Comparison of ENCODE assay signal across 25 cellular contexts in genomic region chr5:51404256-51404655, GRCh38. TPM values are rescaled to one million over a fixed set of nuclear protein-coding genes. Genes with fewer than 3 reads are reported as not detected.
"Had no signal": no experiment of that assay in that cellular context is flagged by ENCODE, and none has a peak within 500 bp of the region (broad histone marks: within the 10 kb centered on the region; RNA-seq: fewer than 3 reads in every experiment).

No MANE protein-coding gene starts in this region.

- H3K4me3 ChIP-seq: coronary artery, heart left ventricle, prostate gland, right lobe of liver, stomach, thoracic aorta, upper lobe of right lung had no signal

- H3K27ac Mint-ChIP-seq: nephron progenitor cell; stimulated activated naive B cell treated with anti-CD40 and anti-IgM and Interleukin-4, amounts not matched to agents 10 μg/mL and 1 μg/mL and 100 μg/mL, for 72 hours had no signal

- H3K36me3 Mint-ChIP-seq: stimulated activated naive B cell treated with anti-CD40 and anti-IgM and Interleukin-4, amounts not matched to agents 10 μg/mL and 1 μg/mL and 100 μg/mL, for 72 hours had no signal

- H3K27ac ChIP-seq: coronary artery, heart left ventricle, parathyroid adenoma, prostate gland, right lobe of liver, stomach, thoracic aorta, upper lobe of right lung had no signal

- H3K4me1 ChIP-seq: heart left ventricle, parathyroid adenoma, prostate gland, right lobe of liver, upper lobe of right lung had no signal

- H2AFZ ChIP-seq: parathyroid adenoma had no signal

- H3K36me3 ChIP-seq: heart left ventricle, prostate gland, right lobe of liver, stomach, thoracic aorta, upper lobe of right lung had no signal

- FAIRE-seq: frontal cortex had no signal

- H3K79me2 ChIP-seq: parathyroid adenoma had no signal

- H3K4me3 Mint-ChIP-seq: nephron progenitor cell; stimulated activated naive B cell treated with anti-CD40 and anti-IgM and Interleukin-4, amounts not matched to agents 10 μg/mL and 1 μg/mL and 100 μg/mL, for 72 hours had no signal

- H3K9me3 Mint-ChIP-seq: nephron progenitor cell had no signal

- H3K9ac ChIP-seq: parathyroid adenoma had no signal

- DNase-seq: central memory CD4-positive, alpha-beta T cell; effector CD4-positive, alpha-beta T cell; heart left ventricle; hippocampal formation; kidney glomerular epithelial cell; mammary epithelial cell; midbrain; nephron progenitor cell; right lobe of liver; stimulated activated CD4-positive, alpha-beta T cell treated with anti-CD3 and anti-CD28 coated beads, Interleukin-2, amount 100 ng/mL, for 24 hours; stimulated activated CD4-positive, alpha-beta T cell treated with anti-CD3 and anti-CD28 coated beads, Interleukin-4, amount 100 ng/mL, for 4 hours; stimulated activated naive B cell treated with anti-CD40 and anti-IgM and Interleukin-4, amounts not matched to agents 10 μg/mL and 1 μg/mL and 100 μg/mL, for 72 hours; stomach; substantia nigra; upper lobe of right lung had no signal

- H3K4me1 Mint-ChIP-seq: stimulated activated naive B cell treated with anti-CD40 and anti-IgM and Interleukin-4, amounts not matched to agents 10 μg/mL and 1 μg/mL and 100 μg/mL, for 72 hours had no signal

- H3K9me3 ChIP-seq: heart left ventricle, prostate gland, right lobe of liver, stomach, thoracic aorta had no signal

- ATAC-seq: heart left ventricle; left lobe of liver; right lobe of liver; stimulated activated naive B cell treated with anti-CD40 and anti-IgM and Interleukin-4, amounts not matched to agents 10 μg/mL and 1 μg/mL and 100 μg/mL, for 72 hours; upper lobe of right lung had no signal

RNA-seq across cellular contexts. Expression of gene ISL1, which starts 21.0 kb away (rescaled TPM):
- total RNA-seq: chondrocyte, dermis microvascular lymphatic vessel endothelial cell, glomerular endothelial cell, left lobe of liver, renal cortical epithelial cell, right lobe of liver, thoracic aorta, upper lobe of right lung had no signal
- polyA plus RNA-seq: heart left ventricle, mammary epithelial cell had no signal
